ENCODE assay signal across 16 cellular contexts in the genomic region with DNA sequence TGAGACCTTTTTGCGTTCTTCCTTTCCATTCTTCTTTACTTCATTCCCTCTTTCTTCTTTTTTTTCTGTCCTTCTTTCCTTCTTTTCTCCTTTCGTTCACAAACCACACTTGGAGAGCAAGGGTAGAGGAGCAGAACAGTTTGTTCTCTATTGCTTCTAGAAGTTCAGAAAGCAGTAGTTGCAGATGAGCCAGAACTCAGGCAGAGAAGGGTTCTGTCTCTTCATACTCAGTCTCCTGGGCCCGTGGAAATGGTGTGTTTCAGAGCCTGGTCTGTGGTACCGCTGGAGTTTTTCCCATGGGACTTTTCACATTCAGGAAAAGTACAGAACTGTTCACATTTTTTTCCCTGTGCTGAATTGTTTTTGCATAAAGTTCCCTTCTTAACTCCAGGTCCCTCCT.
"Had no signal": no experiment of that assay in that cellular context is flagged by ENCODE, and none has a peak within 500 bp of the region (broad histone marks: within the 10 kb centered on the region; RNA-seq: fewer than 3 reads in every experiment).

No MANE protein-coding gene starts in this region.

- ATAC-seq: foreskin keratinocyte; naive thymus-derived CD4-positive, alpha-beta T cell had no signal

- H3K27ac ChIP-seq: colonic mucosa, foreskin keratinocyte, hepatocyte, neutrophil had no signal

- H3K9me3 Mint-ChIP-seq: endodermal cell had no signal

- H3K27me3 ChIP-seq: colonic mucosa, foreskin keratinocyte, hepatocyte, neutrophil, stomach, transverse colon had no signal

- H3K4me1 ChIP-seq: colonic mucosa, foreskin keratinocyte had no signal

- H3K36me3 ChIP-seq: colonic mucosa, neutrophil, transverse colon had no signal

- H3K27ac Mint-ChIP-seq: endodermal cell; naive thymus-derived CD4-positive, alpha-beta T cell had no signal

- H3K4me3 Mint-ChIP-seq: endodermal cell; naive thymus-derived CD4-positive, alpha-beta T cell had no signal

- H3K4me1 Mint-ChIP-seq: naive thymus-derived CD4-positive, alpha-beta T cell had no signal

- H3K4me3 ChIP-seq: colonic mucosa, hepatocyte, stomach, transverse colon had no signal

- H3K9me3 ChIP-seq: colonic mucosa, neutrophil, stomach, transverse colon had no signal

- DNase-seq: colonic mucosa; effector CD4-positive, alpha-beta T cell; endodermal cell; erythroblast; foreskin keratinocyte; head of caudate nucleus; kidney; left cardiac atrium; naive thymus-derived CD4-positive, alpha-beta T cell; small intestine; stimulated activated CD4-positive, alpha-beta T cell treated with anti-CD3 and anti-CD28 coated beads, Interleukin-12 subunit alpha, Interleukin-12 subunit beta, amount 100 ng/mL, for 4 hours; stimulated activated naive CD4-positive, alpha-beta T cell; stomach; transverse colon had no signal
